Comparison of ENCODE assay signal across 9 cellular contexts in genomic region chr20:46057856-46058655, GRCh38. TPM values are rescaled to one million over a fixed set of nuclear protein-coding genes. Genes with fewer than 3 reads are reported as not detected.
DNase-seq lines count a peak whose midpoint lies in the region; ATAC-seq and TF ChIP-seq lines count a peak whose summit lies in the region.
"Had no signal": no experiment of that assay in that cellular context is flagged by ENCODE, and none has a peak within 500 bp of the region (broad histone marks: within the 10 kb centered on the region; RNA-seq: fewer than 3 reads in every experiment).

No MANE protein-coding gene starts in this region.

- TF ChIP-seq CTCF in adrenal gland (IDR thresholded peaks at IDR 0.05), result peak; percentile 9 to 53 (median 27)

- 9 to 20% (median 13%) methylated on average over 37 to 72 of the region's 72 CpGs for WGBS in adrenal gland, 4 donors
- 5% methylated on average over 72 of the region's 72 CpGs for WGBS in right cardiac atrium

- no peaks in the 10 kb centered on the region for H3K27me3 ChIP-seq in adrenal gland
- H3K27me3 ChIP-seq in right cardiac atrium (ENCODE audit: control insufficient read depth, insufficient read depth), result no peaks in the 10 kb centered on the region

- ATAC-seq in right cardiac atrium (peak; percentile 44 to 60), sciatic nerve (peak; percentile 27), HG03442 (IDR thresholded peaks at IDR 0.05; ENCODE audit: unreplicated experiment) (no peak), HG02763 (IDR thresholded peaks at IDR 0.05; ENCODE audit: unreplicated experiment) (no peak), HG03565 (IDR thresholded peaks at IDR 0.05; ENCODE audit: unreplicated experiment) (no peak)

- peak overlapping the region in 1 of 5 donors; percentile 54 for H3K27ac ChIP-seq in adrenal gland
- H3K27ac ChIP-seq in right cardiac atrium (ENCODE audit: low read length), result no peak overlapping the region

- peaks cover 0 to 18% of the 10 kb centered on the region in 2 donors for H3K36me3 ChIP-seq in adrenal gland (replicated peaks in 1 of 2)

- H3K4me1 ChIP-seq in adrenal gland (replicated peaks in 1 of 2), result peaks cover 7 to 48% of the 10 kb centered on the region in 2 donors
- peaks cover 6% of the 10 kb centered on the region for H3K4me1 ChIP-seq in right cardiac atrium (ENCODE audit: control insufficient read depth, insufficient read depth, low read length)

- intact Hi-C loops in adrenal gland (cut with DNase I), result no loop called here
- intact Hi-C loops in right cardiac atrium (cut with DNase I), result no loop called here
- intact Hi-C loops in sciatic nerve (cut with DNase I), result no loop called here

- H3K9me3 ChIP-seq in adrenal gland (replicated peaks in 1 of 3) (no peaks in the 10 kb centered on the region), right cardiac atrium (ENCODE audit: control insufficient read depth, low read length) (no peaks in the 10 kb centered on the region)

- H3K4me3 ChIP-seq in adrenal gland (peak overlapping the region in 1 of 4 donors; percentile 45), right cardiac atrium (ENCODE audit: low read length) (peak overlapping the region; percentile 3)

- no peak for TF ChIP-seq POLR2A in adrenal gland (IDR thresholded peaks at IDR 0.05)

- DNase-seq in HCEC 1CT, result peak; percentile 14
- DNase-seq in adrenal gland, result peak in 6 of 7 donors; percentile 40 to 79 (median 44)
- DNase-seq in right cardiac atrium, result peak; percentile 54 to 85 (median 83)
- peak; percentile 74 for DNase-seq in sciatic nerve (ENCODE audit: low spot score)
- no peak for DNase-seq in NCI-H2196 (lab: John Stamatoyannopoulos, UW; ENCODE audit: unreplicated experiment)

RNA-seq across cellular contexts. Expression of gene SLC12A5, which starts 29.0 kb away (rescaled TPM):
- total RNA-seq in adrenal gland (10 to 100 TPM in 5 of 8 donors, 1 to 10 TPM in 2, under 1 TPM in 1; 0.30 to 24.5 (median 14.5) TPM), right cardiac atrium (1 to 10 TPM; 1.1 to 4.7 (median 2.6) TPM), sciatic nerve (3.9 TPM)
- polyA plus RNA-seq in adrenal gland (100 to 1,000 TPM in 2 of 3 donors, 10 to 100 TPM in 1; 15.0 to 121 (median 120) TPM), right cardiac atrium (6.6 TPM)

RNA-seq across cellular contexts. Expression of gene NCOA5, which starts 31.7 kb away (rescaled TPM):
- total RNA-seq in adrenal gland (10 to 100 TPM; 17.8 to 44.8 (median 26.0) TPM), right cardiac atrium (10 to 100 TPM; 16.1 to 26.1 (median 21.2) TPM), sciatic nerve (27.4 TPM)
- polyA plus RNA-seq in adrenal gland (10 to 100 TPM; 18.7 to 24.8 (median 19.0) TPM), right cardiac atrium (9.5 TPM)

RNA-seq across cellular contexts. Expression of gene MMP9, which starts 49.3 kb away (rescaled TPM):
- under 1 TPM in 7 of 8 donors, not detected in 1; 0.18 to 0.97 (median 0.37) TPM for total RNA-seq in adrenal gland
- polyA plus RNA-seq in adrenal gland, result 1 to 10 TPM in 1 of 3 donors, under 1 TPM in 2; 0.07 to 1.2 (median 0.51) TPM
- under 1 TPM; 0.17 to 0.81 (median 0.27) TPM for total RNA-seq in right cardiac atrium
- polyA plus RNA-seq in right cardiac atrium, result 0.16 TPM
- 5.0 TPM for total RNA-seq in sciatic nerve
- total RNA-seq: pulmonary artery endothelial cell had no signal

Comparison
In these comparisons a context has a peak if more than half of its experiments do, and no peak if none do; other contexts are left out.
1. ATAC-seq: peak in right cardiac atrium (2 of 2) and sciatic nerve (single experiment); none in HG03442 (single experiment), HG02763 (single experiment) and HG03565 (single experiment).